ENCODE assay signal across 19 cellular contexts in genomic region chr20:1632228-1632577, GRCh38. TPM values are rescaled to one million over a fixed set of nuclear protein-coding genes. Genes with fewer than 3 reads are reported as not detected.
DNase-seq lines count a peak whose midpoint lies in the region; ATAC-seq lines count a peak whose summit lies in the region.
"Had no signal": no experiment of that assay in that cellular context is flagged by ENCODE, and none has a peak within 500 bp of the region (broad histone marks: within the 10 kb centered on the region; RNA-seq: fewer than 3 reads in every experiment).

No MANE protein-coding gene starts in this region.

- peak overlapping the region; percentile 55 for H3K27ac Mint-ChIP-seq in activated CD4-positive, alpha-beta memory T cell treated with anti-CD3 and anti-CD28 coated beads, Interleukin-2, amount 10 ng/mL, durations not matched to agents 7 days and 5 days
- peak overlapping the region; percentile 69 for H3K27ac Mint-ChIP-seq in stimulated activated naive CD8-positive, alpha-beta T cell treated with anti-CD3 and anti-CD28 coated beads, Interleukin-15, Interleukin-2, amounts not matched to agents 100 ng/mL and 50 ng/mL, for 24 hours
- H3K27ac Mint-ChIP-seq: HFFc6, natural killer cell had no signal

- peak; percentile 94 to 96 for ATAC-seq in activated T-cell treated with anti-CD3 and anti-CD28 coated beads, Interleukin-2, amount 50 U/mL, for 4 hours
- no peak for ATAC-seq in GM18520 (IDR thresholded peaks at IDR 0.05; ENCODE audit: unreplicated experiment)
- ATAC-seq: A549, natural killer cell had no signal

- CTCF ChIA-PET in activated CD4-positive, alpha-beta memory T cell treated with anti-CD3 and anti-CD28 coated beads, Interleukin-2, amount 10 ng/mL, durations not matched to agents 7 days and 5 days (lab: Charles Lee): no interaction called here

- peaks cover 53% of the 10 kb centered on the region for H3K36me3 Mint-ChIP-seq in activated T-cell treated with anti-CD3 and anti-CD28 coated beads, Interleukin-2, amount 50 U/mL, for 4 hours (ENCODE audit: insufficient read depth)
- peaks cover 86% of the 10 kb centered on the region for H3K36me3 Mint-ChIP-seq in activated CD4-positive, alpha-beta memory T cell treated with anti-CD3 and anti-CD28 coated beads, Interleukin-2, amount 10 ng/mL, durations not matched to agents 7 days and 5 days (ENCODE audit: low read depth)
- H3K36me3 Mint-ChIP-seq in stimulated activated naive CD8-positive, alpha-beta T cell treated with anti-CD3 and anti-CD28 coated beads, Interleukin-15, Interleukin-2, amounts not matched to agents 100 ng/mL and 50 ng/mL, for 24 hours (ENCODE audit: low read depth): peaks cover 45% of the 10 kb centered on the region
- H3K36me3 Mint-ChIP-seq: natural killer cell had no signal

- peak overlapping the region; percentile 0 for H3K27ac ChIP-seq in effector memory CD4-positive, alpha-beta T cell (ENCODE audit: insufficient read depth, low read length, poor library complexity, severe bottlenecking)
- H3K27ac ChIP-seq: A549, cardiac muscle cell had no signal

- POLR2A ChIA-PET in activated CD4-positive, alpha-beta memory T cell treated with anti-CD3 and anti-CD28 coated beads, Interleukin-2, amount 10 ng/mL, durations not matched to agents 7 days and 5 days (lab: Charles Lee): interaction anchor here (1.0 to 1.4 kb wide), 2 partner anchors 20 to 33 kb away, joined by 4 read pairs; no protein-coding TSS in a partner anchor

- no peaks in the 10 kb centered on the region for H3K9me3 ChIP-seq in effector memory CD4-positive, alpha-beta T cell (ENCODE audit: control insufficient read depth, low read length)
- H3K9me3 ChIP-seq: A549 had no signal

- no peaks in the 10 kb centered on the region for H3K27me3 ChIP-seq in effector memory CD4-positive, alpha-beta T cell (replicated peaks; ENCODE audit: control insufficient read depth, insufficient read depth, low read length, poor library complexity, severe bottlenecking)

- H3K36me3 ChIP-seq in effector memory CD4-positive, alpha-beta T cell (ENCODE audit: control insufficient read depth, insufficient read depth, low read length): peaks cover 12% of the 10 kb centered on the region
- H3K36me3 ChIP-seq: cardiac muscle cell had no signal

- H3K27me3 Mint-ChIP-seq in activated T-cell treated with anti-CD3 and anti-CD28 coated beads, Interleukin-2, amount 50 U/mL, for 4 hours (ENCODE audit: low read depth): no peaks in the 10 kb centered on the region
- H3K27me3 Mint-ChIP-seq in activated CD4-positive, alpha-beta memory T cell treated with anti-CD3 and anti-CD28 coated beads, Interleukin-2, amount 10 ng/mL, durations not matched to agents 7 days and 5 days: no peaks in the 10 kb centered on the region
- H3K27me3 Mint-ChIP-seq in stimulated activated naive CD8-positive, alpha-beta T cell treated with anti-CD3 and anti-CD28 coated beads, Interleukin-15, Interleukin-2, amounts not matched to agents 100 ng/mL and 50 ng/mL, for 24 hours: no peaks in the 10 kb centered on the region

- DNase-seq in activated T-cell treated with anti-CD3 and anti-CD28 coated beads, Interleukin-2, amount 50 U/mL, for 4 hours: peak; percentile 18
- no peak for DNase-seq in activated T-cell treated with anti-CD3 and anti-CD28 coated beads for 4 hours
- DNase-seq in activated CD4-positive, alpha-beta memory T cell treated with anti-CD3 and anti-CD28 coated beads, Interleukin-2, amount 10 ng/mL, durations not matched to agents 7 days and 5 days: peak; percentile 31
- no peak for DNase-seq in effector memory CD4-positive, alpha-beta T cell
- DNase-seq in T-helper 9 cell: no peak
- no peak for DNase-seq in NOMO-1 (lab: John Stamatoyannopoulos, UW; ENCODE audit: unreplicated experiment in 2 of 2)
- DNase-seq: COR-L47, foreskin melanocyte, HFFc6, natural killer cell, NCI-H1930, NCI-H82, retina, SIG-M5 had no signal

- H3K9me3 Mint-ChIP-seq in activated T-cell treated with anti-CD3 and anti-CD28 coated beads, Interleukin-2, amount 50 U/mL, for 4 hours: no peaks in the 10 kb centered on the region
- no peaks in the 10 kb centered on the region for H3K9me3 Mint-ChIP-seq in activated CD4-positive, alpha-beta memory T cell treated with anti-CD3 and anti-CD28 coated beads, Interleukin-2, amount 10 ng/mL, durations not matched to agents 7 days and 5 days
- H3K9me3 Mint-ChIP-seq in stimulated activated naive CD8-positive, alpha-beta T cell treated with anti-CD3 and anti-CD28 coated beads, Interleukin-15, Interleukin-2, amounts not matched to agents 100 ng/mL and 50 ng/mL, for 24 hours: no peaks in the 10 kb centered on the region
- H3K9me3 Mint-ChIP-seq: HFFc6, natural killer cell had no signal

- peaks cover 7% of the 10 kb centered on the region for H3K4me1 ChIP-seq in effector memory CD4-positive, alpha-beta T cell (ENCODE audit: control insufficient read depth, insufficient read depth, low read length, poor library complexity, severe bottlenecking)

- H3K4me1 Mint-ChIP-seq in activated T-cell treated with anti-CD3 and anti-CD28 coated beads, Interleukin-2, amount 50 U/mL, for 4 hours (ENCODE audit: low read depth): peaks cover 60% of the 10 kb centered on the region
- H3K4me1 Mint-ChIP-seq in activated CD4-positive, alpha-beta memory T cell treated with anti-CD3 and anti-CD28 coated beads, Interleukin-2, amount 10 ng/mL, durations not matched to agents 7 days and 5 days: peaks cover 49% of the 10 kb centered on the region
- peaks cover 73% of the 10 kb centered on the region for H3K4me1 Mint-ChIP-seq in stimulated activated naive CD8-positive, alpha-beta T cell treated with anti-CD3 and anti-CD28 coated beads, Interleukin-15, Interleukin-2, amounts not matched to agents 100 ng/mL and 50 ng/mL, for 24 hours (ENCODE audit: low read depth)
- H3K4me1 Mint-ChIP-seq: natural killer cell had no signal

- H3K4me3 Mint-ChIP-seq in activated T-cell treated with anti-CD3 and anti-CD28 coated beads, Interleukin-2, amount 50 U/mL, for 4 hours: peak overlapping the region; percentile 36
- H3K4me3 Mint-ChIP-seq in activated CD4-positive, alpha-beta memory T cell treated with anti-CD3 and anti-CD28 coated beads, Interleukin-2, amount 10 ng/mL, durations not matched to agents 7 days and 5 days: no peak overlapping the region
- H3K4me3 Mint-ChIP-seq in stimulated activated naive CD8-positive, alpha-beta T cell treated with anti-CD3 and anti-CD28 coated beads, Interleukin-15, Interleukin-2, amounts not matched to agents 100 ng/mL and 50 ng/mL, for 24 hours: peak overlapping the region; percentile 33
- H3K4me3 Mint-ChIP-seq: HFFc6, natural killer cell had no signal

- peak overlapping the region; percentile 14 for H3K4me3 ChIP-seq in effector memory CD4-positive, alpha-beta T cell (ENCODE audit: insufficient read depth, low read depth, low read length, poor library complexity, severe bottlenecking)
- H3K4me3 ChIP-seq: A549, cardiac muscle cell had no signal

RNA-seq across cellular contexts. Expression of gene SIRPB1, which starts 12.4 kb away (rescaled TPM):
- total RNA-seq in activated T-cell treated with anti-CD3 and anti-CD28 coated beads, Interleukin-2, amount 50 U/mL, for 4 hours: under 1 TPM; 0.34 to 0.78 (median 0.73) TPM
- total RNA-seq in activated CD4-positive, alpha-beta memory T cell treated with anti-CD3 and anti-CD28 coated beads, Interleukin-2, amount 10 ng/mL, durations not matched to agents 7 days and 5 days: 1 to 10 TPM; 5.1 to 7.1 TPM
- total RNA-seq: cardiac muscle cell, HFFc6 had no signal

RNA-seq across cellular contexts. Expression of gene SIRPG, which starts 25.4 kb away (rescaled TPM):
- 10 to 100 TPM; 11.6 to 13.3 (median 12.0) TPM for total RNA-seq in activated T-cell treated with anti-CD3 and anti-CD28 coated beads, Interleukin-2, amount 50 U/mL, for 4 hours
- total RNA-seq in activated CD4-positive, alpha-beta memory T cell treated with anti-CD3 and anti-CD28 coated beads, Interleukin-2, amount 10 ng/mL, durations not matched to agents 7 days and 5 days: 100 to 1,000 TPM; 109 to 111 TPM
- total RNA-seq: cardiac muscle cell, HFFc6, subcutaneous adipose tissue had no signal

Comparison
In these comparisons a context has a peak if more than half of its experiments do, and no peak if none do; other contexts are left out.
1. DNase-seq: peak in activated T-cell treated with anti-CD3 and anti-CD28 coated beads, Interleukin-2, amount 50 U/mL, for 4 hours (single experiment) and activated CD4-positive, alpha-beta memory T cell treated with anti-CD3 and anti-CD28 coated beads, Interleukin-2, amount 10 ng/mL, durations not matched to agents 7 days and 5 days (single experiment); none in activated T-cell treated with anti-CD3 and anti-CD28 coated beads for 4 hours (single experiment), effector memory CD4-positive, alpha-beta T cell (0 of 3), T-helper 9 cell (single experiment) and NOMO-1 (0 of 2).
2. RNA of gene SIRPG, which starts 25.4 kb away (total RNA-seq): 109 to 111 TPM in activated CD4-positive, alpha-beta memory T cell treated with anti-CD3 and anti-CD28 coated beads, Interleukin-2, amount 10 ng/mL, durations not matched to agents 7 days and 5 days; 11.6 to 13.3 TPM in activated T-cell treated with anti-CD3 and anti-CD28 coated beads, Interleukin-2, amount 50 U/mL, for 4 hours; every median in the first group is over 4 times any median in the second.